ENCODE assay signal across 8 cellular contexts in the genomic region with DNA sequence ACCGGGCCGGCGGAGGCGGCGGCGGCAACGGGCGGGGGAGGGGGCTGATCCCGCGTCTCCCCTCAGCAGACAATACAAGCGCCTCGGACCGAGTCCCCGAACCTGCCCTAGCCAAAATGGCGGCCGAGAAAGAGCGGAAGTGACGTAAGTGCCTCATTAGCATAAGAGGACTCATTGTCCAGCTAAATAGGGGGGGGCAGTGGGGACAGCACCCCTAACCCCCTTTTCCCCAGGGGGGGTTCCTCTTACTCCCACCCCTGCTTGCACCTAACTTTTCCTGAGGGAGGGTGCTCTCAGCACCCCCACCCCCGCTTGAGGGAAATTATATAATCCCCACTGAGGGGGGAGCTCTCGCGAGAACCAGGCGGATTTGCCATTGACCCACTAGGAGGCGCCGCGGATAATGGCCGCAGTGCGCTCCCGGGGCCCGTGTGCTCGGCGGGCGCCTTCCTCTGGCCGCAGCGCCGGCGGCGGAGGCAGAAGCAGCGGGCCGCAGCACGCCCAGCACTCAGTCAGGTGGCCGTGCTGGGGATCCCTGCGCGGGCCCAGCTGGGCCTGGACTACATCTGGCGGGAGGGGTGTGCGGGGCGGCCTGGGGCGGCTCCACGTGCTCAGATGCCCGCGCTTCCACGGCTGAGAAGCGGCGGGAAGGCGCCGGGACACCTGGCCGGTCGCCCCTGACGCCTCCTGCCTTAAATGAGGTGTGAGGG. TPM values are rescaled to one million over a fixed set of nuclear protein-coding genes. Genes with fewer than 3 reads are reported as not detected.
A peak's percentile ranks its signal among the peaks of the same experiment; 100 is the strongest.
DNase-seq lines count a peak whose midpoint lies in the region; ATAC-seq and TF ChIP-seq lines count a peak whose summit lies in the region.

A gene (minus strand): TSS at position 132 of the 710 bp plus-strand sequence. CDS start 27,441 bp downstream, outside the sequence.

- H3K4me3 ChIP-seq in epithelial cell of esophagus (ENCODE audit: low read length) (peak within 1 kb of the TSS; percentile 77), mononuclear cell (ENCODE audit: low read length) (peak within 1 kb of the TSS; percentile 62)

- H3K27me3 ChIP-seq in mononuclear cell (ENCODE audit: insufficient read depth, low read length), result no peaks in the 10 kb centered on the region

- no peaks in the 10 kb centered on the region for H3K9me3 ChIP-seq in mononuclear cell (ENCODE audit: low read depth, low read length)

- TF ChIP-seq CTCF in epithelial cell of esophagus (IDR thresholded peaks at IDR 0.05; ENCODE audit: insufficient read depth, low read depth, low read length, missing control alignments), result peak; percentile 44

- DNase-seq in DMS153 (lab: John Stamatoyannopoulos, UW) (peak; percentile 92), OCI-M1 (lab: John Stamatoyannopoulos, UW) (peak; percentile 98), activated T-cell treated with anti-CD3 and anti-CD28 coated beads for 24 hours (ENCODE audit: low read depth) (peak; percentile 83), epithelial cell of esophagus (ENCODE audit: low read depth) (peak; percentile 96)
- peak; percentile 70 to 76 for DNase-seq in stimulated activated CD8-positive, alpha-beta memory T cell treated with anti-CD3 and anti-CD28 coated beads, Interleukin-2, amount 100 ng/mL, for 48 hours (ENCODE audit: low read depth in 2 of 2)

- peak; percentile 62 for ATAC-seq in GM21529 (IDR thresholded peaks at IDR 0.05; ENCODE audit: unreplicated experiment)

- TF ChIP-seq EP300 in Ishikawa (IDR thresholded peaks at IDR 0.05; ENCODE audit: borderline replicate concordance), result peak; percentile 20; the same call in 1 of the 2 replicates

- no peak; the same call in 1 of the 2 replicates for TF ChIP-seq RAD21 in Ishikawa (IDR thresholded peaks at IDR 0.05; ENCODE audit: low read depth)

- H3K4me1 ChIP-seq in mononuclear cell (ENCODE audit: insufficient read depth, low read length), result peaks cover 32% of the 10 kb centered on the region

TF ChIP-seq in Ishikawa, 13 proteins besides CTCF, POLR2A, EP300 and RAD21:
- no peak for TF ChIP-seq NFIC (IDR thresholded peaks at IDR 0.05)
- TF ChIP-seq YY1 (IDR thresholded peaks at IDR 0.05; ENCODE audit: low read depth), result peak; percentile 91
- TF ChIP-seq EGR1 (IDR thresholded peaks at IDR 0.05), result peak; percentile 38; the same call in 1 of the 2 replicates
- TF ChIP-seq, protein P1, sequence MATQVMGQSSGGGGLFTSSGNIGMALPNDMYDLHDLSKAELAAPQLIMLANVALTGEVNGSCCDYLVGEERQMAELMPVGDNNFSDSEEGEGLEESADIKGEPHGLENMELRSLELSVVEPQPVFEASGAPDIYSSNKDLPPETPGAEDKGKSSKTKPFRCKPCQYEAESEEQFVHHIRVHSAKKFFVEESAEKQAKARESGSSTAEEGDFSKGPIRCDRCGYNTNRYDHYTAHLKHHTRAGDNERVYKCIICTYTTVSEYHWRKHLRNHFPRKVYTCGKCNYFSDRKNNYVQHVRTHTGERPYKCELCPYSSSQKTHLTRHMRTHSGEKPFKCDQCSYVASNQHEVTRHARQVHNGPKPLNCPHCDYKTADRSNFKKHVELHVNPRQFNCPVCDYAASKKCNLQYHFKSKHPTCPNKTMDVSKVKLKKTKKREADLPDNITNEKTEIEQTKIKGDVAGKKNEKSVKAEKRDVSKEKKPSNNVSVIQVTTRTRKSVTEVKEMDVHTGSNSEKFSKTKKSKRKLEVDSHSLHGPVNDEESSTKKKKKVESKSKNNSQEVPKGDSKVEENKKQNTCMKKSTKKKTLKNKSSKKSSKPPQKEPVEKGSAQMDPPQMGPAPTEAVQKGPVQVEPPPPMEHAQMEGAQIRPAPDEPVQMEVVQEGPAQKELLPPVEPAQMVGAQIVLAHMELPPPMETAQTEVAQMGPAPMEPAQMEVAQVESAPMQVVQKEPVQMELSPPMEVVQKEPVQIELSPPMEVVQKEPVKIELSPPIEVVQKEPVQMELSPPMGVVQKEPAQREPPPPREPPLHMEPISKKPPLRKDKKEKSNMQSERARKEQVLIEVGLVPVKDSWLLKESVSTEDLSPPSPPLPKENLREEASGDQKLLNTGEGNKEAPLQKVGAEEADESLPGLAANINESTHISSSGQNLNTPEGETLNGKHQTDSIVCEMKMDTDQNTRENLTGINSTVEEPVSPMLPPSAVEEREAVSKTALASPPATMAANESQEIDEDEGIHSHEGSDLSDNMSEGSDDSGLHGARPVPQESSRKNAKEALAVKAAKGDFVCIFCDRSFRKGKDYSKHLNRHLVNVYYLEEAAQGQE (IDR thresholded peaks at IDR 0.05; ENCODE audit: low read depth), result 0 out of 2 replicates have a peak, but pooled peaks have one; percentile 11
- peak; percentile 86 for TF ChIP-seq TAF1 (IDR thresholded peaks at IDR 0.05; ENCODE audit: low read depth)
- TF ChIP-seq CREB1 (IDR thresholded peaks at IDR 0.05; ENCODE audit: low read depth), result peak; percentile 60; the same call in 1 of the 2 replicates
- peak; percentile 44; the same call in 1 of the 2 replicates for TF ChIP-seq FOXM1 (IDR thresholded peaks at IDR 0.05; ENCODE audit: borderline replicate concordance, low read depth)
- TF ChIP-seq, protein P2, sequence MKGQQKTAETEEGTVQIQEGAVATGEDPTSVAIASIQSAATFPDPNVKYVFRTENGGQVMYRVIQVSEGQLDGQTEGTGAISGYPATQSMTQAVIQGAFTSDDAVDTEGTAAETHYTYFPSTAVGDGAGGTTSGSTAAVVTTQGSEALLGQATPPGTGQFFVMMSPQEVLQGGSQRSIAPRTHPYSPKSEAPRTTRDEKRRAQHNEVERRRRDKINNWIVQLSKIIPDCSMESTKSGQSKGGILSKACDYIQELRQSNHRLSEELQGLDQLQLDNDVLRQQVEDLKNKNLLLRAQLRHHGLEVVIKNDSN (IDR thresholded peaks at IDR 0.05), result peak; percentile 85
- peak; percentile 66 for TF ChIP-seq ZBTB7A (IDR thresholded peaks at IDR 0.05; ENCODE audit: low read depth)
- TF ChIP-seq TEAD4 (IDR thresholded peaks at IDR 0.05), result 0 out of 2 replicates have a peak, but pooled peaks have one; percentile 12
- TF ChIP-seq TCF12 (IDR thresholded peaks at IDR 0.05; ENCODE audit: low read depth), result peak; percentile 48; the same call in 1 of the 2 replicates
- TF ChIP-seq CEBPB (IDR thresholded peaks at IDR 0.05), result no peak; the same call in 1 of the 2 replicates
- TF ChIP-seq, protein P3, sequence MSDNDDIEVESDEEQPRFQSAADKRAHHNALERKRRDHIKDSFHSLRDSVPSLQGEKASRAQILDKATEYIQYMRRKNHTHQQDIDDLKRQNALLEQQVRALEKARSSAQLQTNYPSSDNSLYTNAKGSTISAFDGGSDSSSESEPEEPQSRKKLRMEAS (IDR thresholded peaks at IDR 0.05), result peak; percentile 99

RNA-seq across cellular contexts. Expression of the gene that starts here (rescaled TPM):
- 44.5 TPM for total RNA-seq in mononuclear cell

Comparison
In these comparisons a context has a peak if more than half of its experiments do, and no peak if none do; other contexts are left out.
1. Peak in every context shown above with its lines: DNase-seq, ATAC-seq and H3K4me3 ChIP-seq.